Comparison of ENCODE assay signal across 36 cellular contexts in genomic region chr4:38745881-38746280, GRCh38. TPM values are rescaled to one million over a fixed set of nuclear protein-coding genes. Genes with fewer than 3 reads are reported as not detected.
"Had no signal": no experiment of that assay in that cellular context is flagged by ENCODE, and none has a peak within 500 bp of the region (broad histone marks: within the 10 kb centered on the region; RNA-seq: fewer than 3 reads in every experiment).

No MANE protein-coding gene starts in this region.

- H3K36me3 ChIP-seq: adrenal gland, brain microvascular endothelial cell, breast epithelium had no signal

- H3K9me3 ChIP-seq: adrenal gland had no signal

- H3K4me3 ChIP-seq: adrenal gland, body of pancreas, breast epithelium had no signal

- H3K27ac ChIP-seq: adrenal gland, body of pancreas, brain microvascular endothelial cell, breast epithelium, VCaP had no signal

- H3K27me3 ChIP-seq: adrenal gland, body of pancreas, brain microvascular endothelial cell, breast epithelium had no signal

- DNase-seq: activated B cell treated with CpG ODN at 0.5 μM for 24 hours; activated CD4-positive, alpha-beta memory T cell treated with anti-CD3 and anti-CD28 coated beads for 36 hours; activated CD4-positive, alpha-beta T cell treated with anti-CD3 and anti-CD28 coated beads for 4 hours; activated CD4-positive, alpha-beta T cell treated with anti-CD3 and anti-CD28 coated beads, Interleukin-2, amount 10 ng/mL, durations not matched to agents 24 days and 14 days; activated CD4-positive, alpha-beta T cell treated with anti-CD3 and anti-CD28 coated beads, Interleukin-2, amount 50 U/mL, for 1 hour; activated CD4-positive, alpha-beta T cell treated with anti-CD3 and anti-CD28 coated beads, Interleukin-2, amount 50 U/mL, for 4 hours; activated CD4-positive, CD25-positive, alpha-beta regulatory T cell treated with anti-CD3 and anti-CD28 coated beads, Interleukin-2, amount 50 U/mL, for 72 hours; activated CD8-positive, alpha-beta memory T cell treated with anti-CD3 and anti-CD28 coated beads, Interleukin-2, amount 50 U/mL, for 4 hours; activated CD8-positive, alpha-beta T cell treated with anti-CD3 and anti-CD28 coated beads for 36 hours; activated effector memory CD4-positive, alpha-beta T cell treated with anti-CD3 and anti-CD28 coated beads, Interleukin-2, amount 50 U/mL, for 16 hours; activated gamma-delta T cell treated with Interleukin-2 at 50 U/mL for 16 hours; activated naive CD4-positive, alpha-beta T cell; activated naive CD4-positive, alpha-beta T cell treated with anti-CD3 and anti-CD28 coated beads for 36 hours; activated naive CD4-positive, alpha-beta T cell treated with anti-CD3 and anti-CD28 coated beads, Interleukin-2, amount 50 U/mL, for 16 hours; activated naive CD8-positive, alpha-beta T cell treated with anti-CD3 and anti-CD28 coated beads for 36 hours; activated T-cell treated with anti-CD3 and anti-CD28 coated beads for 4 hours; activated T-cell treated with anti-CD3 and anti-CD28 coated beads, Interleukin-2, amount 50 U/mL, for 1 hour; activated T-cell treated with anti-CD3 and anti-CD28 coated beads, Interleukin-2, amount 50 U/mL, for 4 hours; activated T-cell treated with anti-CD3 and anti-CD28 coated beads, Interleukin-2, amount 50 U/mL, for 72 hours; adrenal gland; amniotic stem cell; aorta; body of pancreas; brain microvascular endothelial cell; central memory CD4-positive, alpha-beta T cell; T-helper 1 cell; T-helper 2 cell; T-helper 9 cell had no signal

- H3K4me1 ChIP-seq: adrenal gland, body of pancreas, breast epithelium had no signal

- ATAC-seq: activated CD8-positive, alpha-beta T cell treated with anti-CD3 and anti-CD28 coated beads for 36 hours; activated naive CD4-positive, alpha-beta T cell treated with anti-CD3 and anti-CD28 coated beads, Interleukin-2, amount 50 U/mL, for 72 hours; activated T-cell treated with anti-CD3 and anti-CD28 coated beads, Interleukin-2, amount 50 U/mL, for 4 hours; activated T-cell treated with anti-CD3 and anti-CD28 coated beads, Interleukin-2, amount 50 U/mL, for 72 hours; activated T-helper 17 cell treated with anti-CD3 and anti-CD28 coated beads, Interleukin-2, amount 50 U/mL, for 72 hours; body of pancreas had no signal

- FAIRE-seq: astrocyte, TTC549 had no signal

RNA-seq across cellular contexts. Expression of gene TLR10, which starts 36.9 kb away (rescaled TPM):
- total RNA-seq: activated CD4-positive, alpha-beta T cell treated with anti-CD3 and anti-CD28 coated beads, Interleukin-2, amount 10 ng/mL, durations not matched to agents 24 days and 14 days; activated CD8-positive, alpha-beta memory T cell treated with anti-CD3 and anti-CD28 coated beads for 36 hours; activated T-helper 1 cell treated with anti-CD3 and anti-CD28 coated beads, Interleukin-12 subunit alpha, Interleukin-12 subunit beta, Interleukin-2, Interleukin-4 antibody, amounts not matched to agents 30 ng/mL and 10 ng/mL and 1 ng/mL, durations not matched to agents 14 hours and 24 hours and 36 hours; astrocyte had no signal
- polyA plus RNA-seq: aorta had no signal
